13 cellular contexts compared by ENCODE assay signal in genomic region chr3:195237981-195238625, GRCh38. TPM values are rescaled to one million over a fixed set of nuclear protein-coding genes. Genes with fewer than 3 reads are reported as not detected.
DNase-seq lines count a peak whose midpoint lies in the region; ATAC-seq and TF ChIP-seq lines count a peak whose summit lies in the region.
"Had no signal": no experiment of that assay in that cellular context is flagged by ENCODE, and none has a peak within 500 bp of the region (broad histone marks: within the 10 kb centered on the region; RNA-seq: fewer than 3 reads in every experiment).

No MANE protein-coding gene starts in this region.

- peak overlapping the region; percentile 21 for H3K27ac ChIP-seq in muscle layer of duodenum (ENCODE audit: low read length)
- H3K27ac ChIP-seq in thoracic aorta: no peak overlapping the region
- H3K27ac ChIP-seq: HL-60 had no signal

- no peaks in the 10 kb centered on the region for H3K27me3 Mint-ChIP-seq in activated naive CD4-positive, alpha-beta T cell treated with anti-CD3 and anti-CD28 coated beads, Interleukin-2, amount 10 ng/mL, durations not matched to agents 7 days and 5 days
- peaks cover 7% of the 10 kb centered on the region for H3K27me3 Mint-ChIP-seq in endothelial cell (ENCODE audit: unreplicated experiment)
- H3K27me3 Mint-ChIP-seq in glutamatergic neuron (ENCODE audit: unreplicated experiment): peaks cover 1% of the 10 kb centered on the region
- H3K27me3 Mint-ChIP-seq: activated naive CD4-positive, alpha-beta T cell treated with anti-CD3 and anti-CD28 coated beads, Interleukin-2, amount 50 U/mL, for 24 hours; T-cell had no signal

- H3K27me3 ChIP-seq in muscle layer of duodenum (ENCODE audit: low read depth, low read length) (no peaks in the 10 kb centered on the region), thoracic aorta (replicated peaks; ENCODE audit: insufficient read depth) (no peaks in the 10 kb centered on the region)

- CTCF ChIA-PET in activated naive CD4-positive, alpha-beta T cell treated with anti-CD3 and anti-CD28 coated beads, Interleukin-2, amount 10 ng/mL, durations not matched to agents 7 days and 5 days (lab: Charles Lee): no interaction called here

- H3K36me3 ChIP-seq in muscle layer of duodenum (ENCODE audit: control insufficient read depth in 1 of 2, insufficient read depth in 2 of 2, low read length in 2 of 2) (no peaks in the 10 kb centered on the region), thoracic aorta (no peaks in the 10 kb centered on the region)

- H3K4me3 ChIP-seq in muscle layer of duodenum (ENCODE audit: low read depth in 1 of 2, low read length in 2 of 2): peak overlapping the region in 1 of 2 donors; percentile 36
- no peak overlapping the region for H3K4me3 ChIP-seq in thoracic aorta

- TF ChIP-seq CTCF in endothelial cell (IDR thresholded peaks at IDR 0.05; ENCODE audit: unreplicated experiment): no peak
- TF ChIP-seq CTCF in thoracic aorta (IDR thresholded peaks at IDR 0.05): no peak
- TF ChIP-seq CTCF in glutamatergic neuron (IDR thresholded peaks at IDR 0.05; ENCODE audit: partially characterized antibody, unreplicated experiment): no peak

- peaks cover 16% of the 10 kb centered on the region for H3K9me3 Mint-ChIP-seq in activated naive CD4-positive, alpha-beta T cell treated with anti-CD3 and anti-CD28 coated beads, Interleukin-2, amount 10 ng/mL, durations not matched to agents 7 days and 5 days
- peaks cover 0 to 7% of the 10 kb centered on the region in 2 donors for H3K9me3 Mint-ChIP-seq in activated naive CD4-positive, alpha-beta T cell treated with anti-CD3 and anti-CD28 coated beads, Interleukin-2, amount 50 U/mL, for 72 hours
- no peaks in the 10 kb centered on the region for H3K9me3 Mint-ChIP-seq in endothelial cell (ENCODE audit: unreplicated experiment)
- H3K9me3 Mint-ChIP-seq in glutamatergic neuron (ENCODE audit: unreplicated experiment): peaks cover 15% of the 10 kb centered on the region

- H3K27ac Mint-ChIP-seq in activated naive CD4-positive, alpha-beta T cell treated with anti-CD3 and anti-CD28 coated beads, Interleukin-2, amount 10 ng/mL, durations not matched to agents 7 days and 5 days: no peak overlapping the region
- H3K27ac Mint-ChIP-seq in activated naive CD4-positive, alpha-beta T cell treated with anti-CD3 and anti-CD28 coated beads, Interleukin-2, amount 50 U/mL, for 72 hours: no peak overlapping the region
- H3K27ac Mint-ChIP-seq in endothelial cell (ENCODE audit: unreplicated experiment) (peak overlapping the region; percentile 22), glutamatergic neuron (ENCODE audit: unreplicated experiment) (no peak overlapping the region)
- H3K27ac Mint-ChIP-seq: activated naive CD4-positive, alpha-beta T cell treated with anti-CD3 and anti-CD28 coated beads, Interleukin-2, amount 50 U/mL, for 24 hours; T-cell had no signal

- H3K9me3 ChIP-seq in muscle layer of duodenum (ENCODE audit: control insufficient read depth in 1 of 2, low read length in 2 of 2) (no peaks in the 10 kb centered on the region), thoracic aorta (no peaks in the 10 kb centered on the region)

- no peaks in the 10 kb centered on the region for H3K4me1 Mint-ChIP-seq in activated naive CD4-positive, alpha-beta T cell treated with anti-CD3 and anti-CD28 coated beads, Interleukin-2, amount 10 ng/mL, durations not matched to agents 7 days and 5 days
- peaks cover 25% of the 10 kb centered on the region for H3K4me1 Mint-ChIP-seq in endothelial cell (ENCODE audit: unreplicated experiment)
- H3K4me1 Mint-ChIP-seq in glutamatergic neuron (ENCODE audit: low read depth, unreplicated experiment): peaks cover 26% of the 10 kb centered on the region
- H3K4me1 Mint-ChIP-seq: activated naive CD4-positive, alpha-beta T cell treated with anti-CD3 and anti-CD28 coated beads, Interleukin-2, amount 50 U/mL, for 24 hours had no signal

- no peak for ATAC-seq in activated naive CD4-positive, alpha-beta T cell treated with anti-CD3 and anti-CD28 coated beads, Interleukin-2, amount 50 U/mL, for 72 hours
- ATAC-seq in thoracic aorta (ENCODE audit: insufficient number of reproducible peaks, low FRiP score, low read depth) (no peak), GM18517 (IDR thresholded peaks at IDR 0.05; ENCODE audit: unreplicated experiment) (no peak)
- ATAC-seq: T-cell had no signal

- H3K4me1 ChIP-seq in muscle layer of duodenum (ENCODE audit: control insufficient read depth in 1 of 2, insufficient read depth in 2 of 2, low read length in 2 of 2): peaks cover 0 to 23% of the 10 kb centered on the region in 2 donors
- H3K4me1 ChIP-seq in thoracic aorta (ENCODE audit: control insufficient read depth in 1 of 2, low read depth in 2 of 2): peaks cover 12 to 46% of the 10 kb centered on the region in 2 donors

- H3K4me3 Mint-ChIP-seq in activated naive CD4-positive, alpha-beta T cell treated with anti-CD3 and anti-CD28 coated beads, Interleukin-2, amount 10 ng/mL, durations not matched to agents 7 days and 5 days: no peak overlapping the region
- H3K4me3 Mint-ChIP-seq in endothelial cell (ENCODE audit: unreplicated experiment): no peak overlapping the region
- no peak overlapping the region for H3K4me3 Mint-ChIP-seq in glutamatergic neuron (ENCODE audit: unreplicated experiment)
- H3K4me3 Mint-ChIP-seq: activated naive CD4-positive, alpha-beta T cell treated with anti-CD3 and anti-CD28 coated beads, Interleukin-2, amount 50 U/mL, for 24 hours; T-cell had no signal

- H3K36me3 Mint-ChIP-seq in activated naive CD4-positive, alpha-beta T cell treated with anti-CD3 and anti-CD28 coated beads, Interleukin-2, amount 10 ng/mL, durations not matched to agents 7 days and 5 days: peaks cover 8% of the 10 kb centered on the region
- peaks cover 12 to 28% of the 10 kb centered on the region in 2 donors for H3K36me3 Mint-ChIP-seq in activated naive CD4-positive, alpha-beta T cell treated with anti-CD3 and anti-CD28 coated beads, Interleukin-2, amount 50 U/mL, for 72 hours
- H3K36me3 Mint-ChIP-seq in endothelial cell (ENCODE audit: low read depth, unreplicated experiment): peaks cover 10% of the 10 kb centered on the region
- H3K36me3 Mint-ChIP-seq in glutamatergic neuron (ENCODE audit: unreplicated experiment): peaks cover 13% of the 10 kb centered on the region

- DNase-seq in activated naive CD4-positive, alpha-beta T cell treated with anti-CD3 and anti-CD28 coated beads, Interleukin-2, amount 10 ng/mL, durations not matched to agents 7 days and 5 days: peak; percentile 7
- DNase-seq in activated naive CD4-positive, alpha-beta T cell treated with anti-CD3 and anti-CD28 coated beads, Interleukin-2, amount 50 U/mL, for 72 hours (ENCODE audit: low spot score in 2 of 2): no peak
- DNase-seq in endothelial cell (ENCODE audit: low spot score) (no peak), thoracic aorta (ENCODE audit: low spot score) (peak; percentile 1), SIG-M5 (lab: John Stamatoyannopoulos, UW) (no peak), glutamatergic neuron (no peak)
- DNase-seq: activated CD4-positive, alpha-beta T cell treated with anti-CD3 and anti-CD28 coated beads, Interleukin-2, amount 50 U/mL, for 48 hours; effector memory CD4-positive, alpha-beta T cell had no signal

RNA-seq across cellular contexts. Expression of gene XXYLT1, which starts 32.9 kb away (rescaled TPM):
- 1 to 10 TPM; 3.4 to 6.1 TPM for total RNA-seq in activated naive CD4-positive, alpha-beta T cell treated with anti-CD3 and anti-CD28 coated beads, Interleukin-2, amount 50 U/mL, for 72 hours
- 25.0 TPM for total RNA-seq in endothelial cell (ENCODE audit: unreplicated experiment)
- total RNA-seq in thoracic aorta: 10 to 100 TPM; 17.7 to 21.2 TPM
- 22.3 TPM for total RNA-seq in glutamatergic neuron (ENCODE audit: unreplicated experiment)

Comparison
In these comparisons a context has a peak if more than half of its experiments do, and no peak if none do; other contexts are left out.
1. DNase-seq: peak in activated naive CD4-positive, alpha-beta T cell treated with anti-CD3 and anti-CD28 coated beads, Interleukin-2, amount 10 ng/mL, durations not matched to agents 7 days and 5 days (single experiment) and thoracic aorta (single experiment); none in activated naive CD4-positive, alpha-beta T cell treated with anti-CD3 and anti-CD28 coated beads, Interleukin-2, amount 50 U/mL, for 72 hours (0 of 2), endothelial cell (single experiment), SIG-M5 (single experiment) and glutamatergic neuron (single experiment).